Comparison of ENCODE assay signal across 16 cellular contexts in the genomic region with DNA sequence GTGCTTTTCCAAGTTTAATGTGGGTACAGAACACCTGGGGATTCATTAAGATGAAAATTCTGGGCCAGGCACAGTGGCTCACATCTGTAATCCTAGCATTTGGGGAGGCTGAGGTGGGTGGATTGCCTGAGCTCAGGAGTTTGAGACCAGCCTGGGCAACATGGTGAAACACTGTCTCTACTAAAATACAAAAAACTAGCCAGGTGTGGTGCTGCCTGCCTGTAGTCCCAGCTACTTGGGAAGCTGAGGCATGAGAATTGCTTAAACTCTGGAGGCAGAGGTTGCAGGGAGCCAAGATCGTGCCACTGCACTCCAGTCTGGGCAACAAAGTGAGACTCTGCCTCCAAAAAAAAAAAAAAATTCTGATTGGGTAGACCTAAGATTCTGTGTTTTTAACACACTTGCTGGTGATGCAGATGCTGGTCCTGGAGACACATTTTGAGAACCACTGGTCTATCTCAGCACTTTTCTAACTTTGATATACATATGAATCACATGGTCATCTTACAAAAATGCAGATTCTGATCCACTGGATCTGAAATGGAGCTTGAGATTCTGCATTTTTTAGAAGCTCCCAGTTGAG.
A peak's percentile ranks its signal among the peaks of the same experiment; 100 is the strongest.
DNase-seq lines count a peak whose midpoint lies in the region; ATAC-seq lines count a peak whose summit lies in the region.
"Had no signal": no experiment of that assay in that cellular context is flagged by ENCODE, and none has a peak within 500 bp of the region (broad histone marks: within the 10 kb centered on the region; RNA-seq: fewer than 3 reads in every experiment).

No MANE protein-coding gene starts in this region.

- DNase-seq in activated CD8-positive, alpha-beta memory T cell treated with anti-CD3 and anti-CD28 coated beads, Interleukin-2, amount 50 U/mL, for 48 hours: peak; percentile 58
- DNase-seq in activated CD8-positive, alpha-beta memory T cell treated with anti-CD3 and anti-CD28 coated beads for 24 hours: no peak
- no peak for DNase-seq in stimulated activated naive CD8-positive, alpha-beta T cell treated with anti-CD3 and anti-CD28 coated beads, Interleukin-15, Interleukin-2, amounts not matched to agents 100 U/mL and 50 U/mL, for 24 hours
- DNase-seq in NAMALWA (ENCODE audit: low spot score) (no peak), NCI-H345 treated with DMSO at 0.1 percent for 48 hours (lab: John Stamatoyannopoulos, UW; ENCODE audit: unreplicated experiment) (no peak), KBM-7 (no peak)
- DNase-seq: Caco-2, H9, MM.1S, NCI-H1105 treated with DMSO at 0.1 percent for 48 hours, NCI-H187 treated with DMSO at 0.1 percent for 48 hours, NCI-H774 had no signal

- ATAC-seq in stimulated activated naive CD8-positive, alpha-beta T cell treated with anti-CD3 and anti-CD28 coated beads, Interleukin-15, Interleukin-2, amounts not matched to agents 100 U/mL and 50 U/mL, for 24 hours: no peak
- ATAC-seq: HepG2 had no signal

- H3K4me1 Mint-ChIP-seq in stimulated activated naive CD8-positive, alpha-beta T cell treated with anti-CD3 and anti-CD28 coated beads, Interleukin-15, Interleukin-2, amounts not matched to agents 100 ng/mL and 50 ng/mL, for 24 hours (ENCODE audit: low read depth): peaks cover 80% of the 10 kb centered on the region
- peaks cover 46% of the 10 kb centered on the region for H3K4me1 Mint-ChIP-seq in activated naive CD8-positive, alpha-beta T cell (ENCODE audit: low read depth)
- H3K4me1 Mint-ChIP-seq: CD14-positive monocyte, H9 had no signal

- no peaks in the 10 kb centered on the region for H3K27me3 Mint-ChIP-seq in stimulated activated naive CD8-positive, alpha-beta T cell treated with anti-CD3 and anti-CD28 coated beads, Interleukin-15, Interleukin-2, amounts not matched to agents 100 ng/mL and 50 ng/mL, for 24 hours
- no peaks in the 10 kb centered on the region for H3K27me3 Mint-ChIP-seq in activated naive CD8-positive, alpha-beta T cell

- no peak overlapping the region for H3K4me3 Mint-ChIP-seq in stimulated activated naive CD8-positive, alpha-beta T cell treated with anti-CD3 and anti-CD28 coated beads, Interleukin-15, Interleukin-2, amounts not matched to agents 100 ng/mL and 50 ng/mL, for 24 hours
- no peak overlapping the region for H3K4me3 Mint-ChIP-seq in activated naive CD8-positive, alpha-beta T cell
- H3K4me3 Mint-ChIP-seq: CD14-positive monocyte, H9 had no signal

- in situ Hi-C loops in KBM-7 (cut with MboI; ENCODE audit: low pct_unique_long_range_greater_than_20kb, low sequenced_read_pairs): no loop called here

- H3K9me3 Mint-ChIP-seq in stimulated activated naive CD8-positive, alpha-beta T cell treated with anti-CD3 and anti-CD28 coated beads, Interleukin-15, Interleukin-2, amounts not matched to agents 100 ng/mL and 50 ng/mL, for 24 hours: no peaks in the 10 kb centered on the region
- H3K9me3 Mint-ChIP-seq in activated naive CD8-positive, alpha-beta T cell (ENCODE audit: low read depth): no peaks in the 10 kb centered on the region
- H3K9me3 Mint-ChIP-seq: CD14-positive monocyte, H9 had no signal

- no peaks in the 10 kb centered on the region for H3K36me3 Mint-ChIP-seq in stimulated activated naive CD8-positive, alpha-beta T cell treated with anti-CD3 and anti-CD28 coated beads, Interleukin-15, Interleukin-2, amounts not matched to agents 100 ng/mL and 50 ng/mL, for 24 hours (ENCODE audit: low read depth)
- H3K36me3 Mint-ChIP-seq in activated naive CD8-positive, alpha-beta T cell: peaks cover 4% of the 10 kb centered on the region
- H3K36me3 Mint-ChIP-seq: CD14-positive monocyte had no signal

- peak overlapping the region; percentile 89 for H3K27ac Mint-ChIP-seq in stimulated activated naive CD8-positive, alpha-beta T cell treated with anti-CD3 and anti-CD28 coated beads, Interleukin-15, Interleukin-2, amounts not matched to agents 100 ng/mL and 50 ng/mL, for 24 hours
- H3K27ac Mint-ChIP-seq in activated naive CD8-positive, alpha-beta T cell: peak overlapping the region; percentile 86
- H3K27ac Mint-ChIP-seq: H9 had no signal
